ENCODE assay signal across 8 cellular contexts in genomic region chr15:67543348-67543718, GRCh38. TPM values are rescaled to one million over a fixed set of nuclear protein-coding genes. Genes with fewer than 3 reads are reported as not detected.
DNase-seq lines count a peak whose midpoint lies in the region; ATAC-seq and TF ChIP-seq lines count a peak whose summit lies in the region.

No MANE protein-coding gene starts in this region.

- H3K4me3 ChIP-seq in adrenal gland (peak overlapping the region; percentile 18 to 84 (median 50)), iPS-15b (ENCODE audit: low read depth, low read length) (peak overlapping the region; percentile 83), spleen (peak overlapping the region; percentile 51 to 91 (median 80))

- H3K36me3 Mint-ChIP-seq in activated CD8-positive, alpha-beta memory T cell treated with anti-CD3 and anti-CD28 coated beads, Interleukin-2, amount 10 ng/mL, durations not matched to agents 7 days and 5 days = peaks cover 5% of the 10 kb centered on the region

- CTCF ChIA-PET in activated CD8-positive, alpha-beta memory T cell treated with anti-CD3 and anti-CD28 coated beads, Interleukin-2, amount 10 ng/mL, durations not matched to agents 7 days and 5 days (lab: Charles Lee) = interaction anchor here (1.0 kb wide), 1 partner anchor 44 kb away, joined by 6 read pairs; no protein-coding TSS in a partner anchor

- H3K9ac ChIP-seq in iPS-15b (ENCODE audit: low read depth, low read length) = peak overlapping the region; percentile 68

- no peaks in the 10 kb centered on the region for H3K9me3 ChIP-seq in adrenal gland (replicated peaks in 1 of 3)
- no peaks in the 10 kb centered on the region for H3K9me3 ChIP-seq in iPS-15b (ENCODE audit: control insufficient read depth, insufficient read depth, low read length)
- H3K9me3 ChIP-seq in spleen = no peaks in the 10 kb centered on the region

- H3K27me3 Mint-ChIP-seq in activated CD8-positive, alpha-beta memory T cell treated with anti-CD3 and anti-CD28 coated beads, Interleukin-2, amount 10 ng/mL, durations not matched to agents 7 days and 5 days = peaks cover 6% of the 10 kb centered on the region

- H3K27ac Mint-ChIP-seq in activated CD8-positive, alpha-beta memory T cell treated with anti-CD3 and anti-CD28 coated beads, Interleukin-2, amount 10 ng/mL, durations not matched to agents 7 days and 5 days = peak overlapping the region; percentile 85

- intact Hi-C loops in adrenal gland (cut with DNase I) = no loop called here
- intact Hi-C loops in spleen (cut with DNase I; ENCODE audit: low total_unique reads) = no loop called here

- DNase-seq in activated CD8-positive, alpha-beta memory T cell treated with anti-CD3 and anti-CD28 coated beads, Interleukin-2, amount 10 ng/mL, durations not matched to agents 7 days and 5 days = peak; percentile 41
- no peak for DNase-seq in activated CD8-positive, alpha-beta memory T cell treated with anti-CD3 and anti-CD28 coated beads, Interleukin-2, amount 50 U/mL, for 48 hours
- DNase-seq in adrenal gland = peak; percentile 43 to 79 (median 61)
- DNase-seq in spleen = peak; percentile 76
- DNase-seq in NCI-H1436 (lab: John Stamatoyannopoulos, UW) = no peak

- TF ChIP-seq CTCF in adrenal gland (IDR thresholded peaks at IDR 0.05) = no peak
- TF ChIP-seq CTCF in spleen (IDR thresholded peaks at IDR 0.05 in 8 of 11, conservative IDR thresholded peaks at IDR 0.05 in 3 of 11) = no peak

- H3K4me1 ChIP-seq in adrenal gland (replicated peaks in 1 of 2) (peaks cover 12 to 27% of the 10 kb centered on the region in 2 donors), iPS-15b (ENCODE audit: control insufficient read depth, insufficient read depth, low read length) (peaks cover 6% of the 10 kb centered on the region), spleen (peaks cover 22 to 57% (median 47%) of the 10 kb centered on the region in 6 donors)

- peak overlapping the region; percentile 97 for H3K4me3 Mint-ChIP-seq in activated CD8-positive, alpha-beta memory T cell treated with anti-CD3 and anti-CD28 coated beads, Interleukin-2, amount 10 ng/mL, durations not matched to agents 7 days and 5 days

- peak in 1 of 2 donors; percentile 37 for TF ChIP-seq POLR2A in adrenal gland (IDR thresholded peaks at IDR 0.05)
- TF ChIP-seq POLR2A in spleen (IDR thresholded peaks at IDR 0.05) = no peak

- 0 to 35% (median 18%) methylated on average over 1 to 7 of the region's 7 CpGs for WGBS in adrenal gland, 4 donors
- 44 to 62% (median 53%) methylated on average over 4 to 7 of the region's 7 CpGs for WGBS in spleen, 5 donors

- H3K27ac ChIP-seq in adrenal gland = peak overlapping the region; percentile 61 to 89 (median 85)
- H3K27ac ChIP-seq in spleen = peak overlapping the region in 7 of 8 donors; percentile 71 to 92 (median 91)

- peaks cover 46% of the 10 kb centered on the region for H3K4me1 Mint-ChIP-seq in activated CD8-positive, alpha-beta memory T cell treated with anti-CD3 and anti-CD28 coated beads, Interleukin-2, amount 10 ng/mL, durations not matched to agents 7 days and 5 days

- H3K36me3 ChIP-seq in adrenal gland (replicated peaks in 1 of 2) (no peaks in the 10 kb centered on the region), iPS-15b (ENCODE audit: control insufficient read depth, insufficient read depth, low read length) (no peaks in the 10 kb centered on the region), spleen (peaks cover 0 to 20% (median 6%) of the 10 kb centered on the region in 6 donors)

- no peaks in the 10 kb centered on the region for H3K9me3 Mint-ChIP-seq in activated CD8-positive, alpha-beta memory T cell treated with anti-CD3 and anti-CD28 coated beads, Interleukin-2, amount 10 ng/mL, durations not matched to agents 7 days and 5 days (ENCODE audit: low read depth)

- ATAC-seq in activated CD8-positive, alpha-beta memory T cell treated with anti-CD3 and anti-CD28 coated beads, Interleukin-2, amount 10 ng/mL, durations not matched to agents 7 days and 5 days = no peak
- ATAC-seq in GM21367 (IDR thresholded peaks at IDR 0.05; ENCODE audit: unreplicated experiment) = no peak
- ATAC-seq in GM21717 (IDR thresholded peaks at IDR 0.05; ENCODE audit: unreplicated experiment) = no peak

- H3K27me3 ChIP-seq in adrenal gland = no peaks in the 10 kb centered on the region
- H3K27me3 ChIP-seq in iPS-15b (ENCODE audit: control insufficient read depth, insufficient read depth, low read length) = no peaks in the 10 kb centered on the region
- H3K27me3 ChIP-seq in spleen (replicated peaks in 1 of 7) = no peaks in the 10 kb centered on the region

RNA-seq across cellular contexts. Expression of gene MAP2K5, which starts 0.8 kb away (rescaled TPM):
- 10 to 100 TPM; 15.7 to 23.5 TPM for total RNA-seq in activated CD8-positive, alpha-beta memory T cell treated with anti-CD3 and anti-CD28 coated beads, Interleukin-2, amount 10 ng/mL, durations not matched to agents 7 days and 5 days
- total RNA-seq in adrenal gland (10 to 100 TPM; 12.5 to 33.8 (median 19.3) TPM), spleen (10 to 100 TPM in 6 of 7 donors, 1 to 10 TPM in 1; 9.5 to 30.4 (median 18.0) TPM)
- polyA plus RNA-seq in adrenal gland (10 to 100 TPM; 10.3 to 32.0 (median 13.0) TPM), spleen (10 to 100 TPM in 2 of 3 donors, 1 to 10 TPM in 1; 8.4 to 11.0 (median 10.2) TPM)

RNA-seq across cellular contexts. Expression of gene C15orf61, which starts 22.4 kb away (rescaled TPM):
- 1 to 10 TPM; 3.5 to 3.8 TPM for total RNA-seq in activated CD8-positive, alpha-beta memory T cell treated with anti-CD3 and anti-CD28 coated beads, Interleukin-2, amount 10 ng/mL, durations not matched to agents 7 days and 5 days
- total RNA-seq in adrenal gland (1 to 10 TPM; 1.2 to 8.3 (median 5.4) TPM), spleen (1 to 10 TPM; 2.8 to 10.0 (median 4.6) TPM)
- polyA plus RNA-seq in adrenal gland (1 to 10 TPM; 2.5 to 4.4 (median 4.0) TPM), spleen (1 to 10 TPM in 2 of 3 donors, under 1 TPM in 1; 0.87 to 1.5 (median 1.5) TPM)

Comparison
In these comparisons a context has a peak if more than half of its experiments do, and no peak if none do; other contexts are left out.
1. DNase-seq: peak in activated CD8-positive, alpha-beta memory T cell treated with anti-CD3 and anti-CD28 coated beads, Interleukin-2, amount 10 ng/mL, durations not matched to agents 7 days and 5 days (single experiment), adrenal gland (7 of 7) and spleen (single experiment); none in activated CD8-positive, alpha-beta memory T cell treated with anti-CD3 and anti-CD28 coated beads, Interleukin-2, amount 50 U/mL, for 48 hours (single experiment) and NCI-H1436 (single experiment).
2. Peak in every context shown above with its lines, with median percentiles within 50 percentile points of each other: H3K4me3 ChIP-seq.